8 cellular contexts compared by ENCODE assay signal in genomic region chr5:141397756-141398551, GRCh38. TPM values are rescaled to one million over a fixed set of nuclear protein-coding genes. Genes with fewer than 3 reads are reported as not detected.
A peak's percentile ranks its signal among the peaks of the same experiment; 100 is the strongest.
DNase-seq lines count a peak whose midpoint lies in the region; ATAC-seq and TF ChIP-seq lines count a peak whose summit lies in the region.
"Not testable (repeated sequence)": the region's sequence is repeated elsewhere in the genome, so short reads cannot be mapped to it uniquely, and the experiment has no call there.

TSS of gene PCDHGB5 (plus strand) at chr5:141397947. CDS start at chr5:141398128, 181 bp downstream.

- in situ Hi-C loops in Panc1 (cut with HindIII; ENCODE audit: low pct_unique_long_range_greater_than_20kb, low sequenced_read_pairs), result not testable (repeated sequence)

- 90% methylated on average over 13 of the region's 43 CpGs for WGBS in mesenchymal stem cell

- peaks cover 10 to 12% of the 10 kb centered on the region in 2 donors for H3K9me3 Mint-ChIP-seq in activated naive CD4-positive, alpha-beta T cell treated with anti-CD3 and anti-CD28 coated beads, Interleukin-2, amount 50 U/mL, for 72 hours
- peaks cover 28% of the 10 kb centered on the region for H3K9me3 Mint-ChIP-seq in stimulated activated naive CD8-positive, alpha-beta T cell treated with anti-CD3 and anti-CD28 coated beads, Interleukin-15, Interleukin-2, amounts not matched to agents 100 ng/mL and 50 ng/mL, for 24 hours

- ATAC-seq in GM19452 (IDR thresholded peaks at IDR 0.05; ENCODE audit: unreplicated experiment) (peak; percentile 83), HG03060 (IDR thresholded peaks at IDR 0.05; ENCODE audit: low read depth, unreplicated experiment) (peak; percentile 86)
- not testable (repeated sequence) for ATAC-seq in Panc1
- ATAC-seq in activated naive CD4-positive, alpha-beta T cell treated with anti-CD3 and anti-CD28 coated beads, Interleukin-2, amount 50 U/mL, for 72 hours, result peak; percentile 71 to 82

- intact Hi-C loops in Panc1 (cut with micrococcal nuclease; ENCODE audit: unreplicated experiment), result not testable (repeated sequence)

- DNase-seq in COLO829 (ENCODE audit: low spot score), result peak; percentile 23
- DNase-seq in Panc1 (ENCODE audit: low read depth, low spot score); activated naive CD4-positive, alpha-beta T cell treated with anti-CD3 and anti-CD28 coated beads, Interleukin-2, amount 50 U/mL, for 72 hours (ENCODE audit: low spot score in 2 of 2); mesenchymal stem cell: not testable (repeated sequence)
- DNase-seq in fibroblast of mammary gland (ENCODE audit: low read depth), result peak; percentile 66

- not testable (repeated sequence) for H3K27ac ChIP-seq in Panc1 (ENCODE audit: low read length); mesenchymal stem cell (ENCODE audit: low read length, poor library complexity, severe bottlenecking)

- not testable (repeated sequence) for H2BK15ac ChIP-seq in mesenchymal stem cell (ENCODE audit: low read depth, poor library complexity, severe bottlenecking)

- not testable (repeated sequence) for H3K14ac ChIP-seq in mesenchymal stem cell (ENCODE audit: low read length in 2 of 2)

- H2BK5ac ChIP-seq in mesenchymal stem cell (ENCODE audit: low read depth, low read length, poor library complexity, severe bottlenecking), result not testable (repeated sequence)

- not testable (repeated sequence) for H3K4me1 Mint-ChIP-seq in stimulated activated naive CD8-positive, alpha-beta T cell treated with anti-CD3 and anti-CD28 coated beads, Interleukin-15, Interleukin-2, amounts not matched to agents 100 ng/mL and 50 ng/mL, for 24 hours (ENCODE audit: low read depth)

- not testable (repeated sequence) for H3K4ac ChIP-seq in mesenchymal stem cell (ENCODE audit: low read depth in 1 of 2, low read length in 2 of 2)

- H2BK12ac ChIP-seq in mesenchymal stem cell (ENCODE audit: low read length in 2 of 2), result not testable (repeated sequence)

- H3K36me3 ChIP-seq in Panc1 (ENCODE audit: control insufficient read depth, insufficient read depth, low read length), result not testable (repeated sequence)
- H3K36me3 ChIP-seq in mesenchymal stem cell (ENCODE audit: control insufficient read depth in 1 of 2, insufficient read depth in 2 of 2, low read depth in 1 of 2, low read length in 2 of 2), result peaks cover 0 to 34% of the 10 kb centered on the region in 2 experiments

- not testable (repeated sequence) for H3K18ac ChIP-seq in mesenchymal stem cell (ENCODE audit: low read depth in 1 of 2, low read length in 2 of 2)

- H2AFZ ChIP-seq in mesenchymal stem cell (ENCODE audit: low read depth, low read length), result not testable (repeated sequence)

- H3K9me3 ChIP-seq in Panc1 (ENCODE audit: control insufficient read depth, insufficient read depth, low read depth, low read length), result not testable (repeated sequence)
- peaks cover 61% of the 10 kb centered on the region for H3K9me3 ChIP-seq in mesenchymal stem cell (ENCODE audit: control insufficient read depth, low read length)

- H3K4me2 ChIP-seq in mesenchymal stem cell (ENCODE audit: low read length, poor library complexity, severe bottlenecking), result not testable (repeated sequence)

- not testable (repeated sequence) for H3K23ac ChIP-seq in mesenchymal stem cell (ENCODE audit: low read length in 2 of 2)

- POLR2A ChIA-PET in Panc1 (lab: Charles Lee), result not testable (repeated sequence)

- H3K4me3 ChIP-seq in Panc1 (ENCODE audit: low read depth in 2 of 2, low read length in 2 of 2), result not testable (repeated sequence)
- H3K4me3 ChIP-seq in fibroblast of mammary gland (ENCODE audit: control insufficient read depth, low read depth, low read length) (peak within 1 kb of the TSS; percentile 45), mesenchymal stem cell (ENCODE audit: insufficient read depth in 1 of 2, low read depth in 1 of 2, low read length in 2 of 2) (peak within 1 kb of the TSS in 1 of 2 experiments; percentile 70)

- H3K79me1 ChIP-seq in mesenchymal stem cell (replicated peaks; ENCODE audit: low read length, poor library complexity, severe bottlenecking), result peaks cover 21% of the 10 kb centered on the region

- not testable (repeated sequence) for H4K8ac ChIP-seq in mesenchymal stem cell (ENCODE audit: low read length)

- TF ChIP-seq CTCF in Panc1 (IDR thresholded peaks at IDR 0.05) (peak; percentile 32), fibroblast of mammary gland (conservative IDR thresholded peaks at IDR 0.05; ENCODE audit: control insufficient read depth, insufficient read depth, low read depth, low read length) (peak; percentile 59)

- CTCF ChIA-PET in Panc1 (lab: Charles Lee), result not testable (repeated sequence)

- H2BK120ac ChIP-seq in mesenchymal stem cell (ENCODE audit: low read depth, low read length), result not testable (repeated sequence)

- not testable (repeated sequence) for H3K27ac Mint-ChIP-seq in activated naive CD4-positive, alpha-beta T cell treated with anti-CD3 and anti-CD28 coated beads, Interleukin-2, amount 50 U/mL, for 72 hours; stimulated activated naive CD8-positive, alpha-beta T cell treated with anti-CD3 and anti-CD28 coated beads, Interleukin-15, Interleukin-2, amounts not matched to agents 100 ng/mL and 50 ng/mL, for 24 hours

- not testable (repeated sequence) for H2AK5ac ChIP-seq in mesenchymal stem cell (ENCODE audit: low read length, severe bottlenecking)

- not testable (repeated sequence) for H4K91ac ChIP-seq in mesenchymal stem cell (ENCODE audit: low read length)

- H3K27me3 Mint-ChIP-seq in stimulated activated naive CD8-positive, alpha-beta T cell treated with anti-CD3 and anti-CD28 coated beads, Interleukin-15, Interleukin-2, amounts not matched to agents 100 ng/mL and 50 ng/mL, for 24 hours, result peaks cover 69% of the 10 kb centered on the region

- H3K27me3 ChIP-seq in Panc1 (ENCODE audit: control insufficient read depth, insufficient read depth, low read length); mesenchymal stem cell (ENCODE audit: control insufficient read depth in 1 of 2, insufficient read depth in 1 of 2, low read length in 2 of 2): not testable (repeated sequence)

- H3K36me3 Mint-ChIP-seq in activated naive CD4-positive, alpha-beta T cell treated with anti-CD3 and anti-CD28 coated beads, Interleukin-2, amount 50 U/mL, for 72 hours, result peaks cover 40 to 49% of the 10 kb centered on the region in 2 donors
- H3K36me3 Mint-ChIP-seq in stimulated activated naive CD8-positive, alpha-beta T cell treated with anti-CD3 and anti-CD28 coated beads, Interleukin-15, Interleukin-2, amounts not matched to agents 100 ng/mL and 50 ng/mL, for 24 hours (ENCODE audit: low read depth), result peaks cover 15% of the 10 kb centered on the region

- not testable (repeated sequence) for BruUV-seq in Panc1 (replicated peaks; lab: Mats Ljungman, UMichigan)

- H3K4me3 Mint-ChIP-seq in stimulated activated naive CD8-positive, alpha-beta T cell treated with anti-CD3 and anti-CD28 coated beads, Interleukin-15, Interleukin-2, amounts not matched to agents 100 ng/mL and 50 ng/mL, for 24 hours, result peak within 1 kb of the TSS; percentile 32

- H3K9ac ChIP-seq in mesenchymal stem cell (ENCODE audit: low read length), result peak within 1 kb of the TSS; percentile 65

- H3K4me1 ChIP-seq in Panc1 (ENCODE audit: control insufficient read depth, insufficient read depth, low read length); mesenchymal stem cell (ENCODE audit: control insufficient read depth, insufficient read depth, low read depth, low read length): not testable (repeated sequence)

RNA-seq across cellular contexts. Expression of gene PCDHGB5, which starts in this region (rescaled TPM):
- 0.87 TPM for total RNA-seq in Panc1 (2021; ENCODE audit: unreplicated experiment)
- 0.25 TPM for polyA plus RNA-seq in Panc1 (2012; ENCODE audit: insufficient read length)
- under 1 TPM in 1 of 2 donors, not detected in 1; 0.12 TPM for total RNA-seq in activated naive CD4-positive, alpha-beta T cell treated with anti-CD3 and anti-CD28 coated beads, Interleukin-2, amount 50 U/mL, for 72 hours
- 0.04 TPM for polyA plus RNA-seq in mesenchymal stem cell (2013, experiment 1 of 2)
- polyA plus RNA-seq in mesenchymal stem cell (2013, experiment 2 of 2), result 0.04 TPM

Comparison
In these comparisons a context has a peak if more than half of its experiments do, and no peak if none do; other contexts are left out.
1. Peak in ATAC-seq in activated naive CD4-positive, alpha-beta T cell treated with anti-CD3 and anti-CD28 coated beads, Interleukin-2, amount 50 U/mL, for 72 hours; RNA of the gene not detected or under 1 TPM.